In the genomic region with DNA sequence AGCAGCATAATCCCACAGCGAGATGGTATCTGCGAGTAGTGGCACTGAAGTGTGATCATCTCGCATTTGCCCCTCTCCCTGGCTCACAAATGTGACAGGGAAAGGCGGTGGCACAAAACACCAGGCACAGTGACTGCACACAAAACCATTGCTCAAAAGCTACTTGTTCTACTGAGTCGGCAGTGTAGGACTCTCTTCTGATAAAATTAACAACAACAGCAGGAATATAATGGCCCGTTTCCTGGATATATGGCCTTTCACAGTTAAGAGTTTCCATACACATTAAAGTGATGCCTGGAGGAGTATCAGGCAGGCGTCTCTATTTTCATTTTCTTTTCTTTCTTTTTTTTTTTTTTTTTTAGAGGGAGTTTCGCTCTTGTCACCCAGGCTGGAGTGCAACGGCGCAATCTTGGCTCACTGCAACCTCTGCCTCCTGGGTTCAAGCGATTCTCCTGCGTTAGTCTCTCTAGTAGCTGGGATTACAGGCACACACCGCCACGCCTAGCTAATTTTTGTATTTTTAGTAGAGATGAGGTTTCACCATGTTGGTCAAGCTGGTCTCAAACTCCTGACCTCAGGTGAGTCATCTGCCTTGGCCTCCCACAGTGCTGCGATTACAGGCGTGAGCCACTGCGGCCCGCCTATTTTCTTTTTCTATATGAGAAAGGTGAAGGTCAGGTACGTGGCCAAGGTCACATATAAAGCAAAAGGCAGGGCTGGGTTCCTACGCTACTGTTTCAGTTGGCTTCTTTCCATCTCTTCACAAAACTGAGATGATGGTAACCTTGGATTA, we compare ENCODE assay signal across 1 cellular context.
A peak's percentile ranks its signal among the peaks of the same experiment; 100 is the strongest.
TF ChIP-seq lines count a peak whose summit lies in the region.

No MANE protein-coding gene starts in this region.

TF ChIP-seq in HepG2, 621 proteins besides CTCF, POLR2A, EP300 and RAD21 (continued from another document and continues in another):
- TF ChIP-seq, protein P1, sequence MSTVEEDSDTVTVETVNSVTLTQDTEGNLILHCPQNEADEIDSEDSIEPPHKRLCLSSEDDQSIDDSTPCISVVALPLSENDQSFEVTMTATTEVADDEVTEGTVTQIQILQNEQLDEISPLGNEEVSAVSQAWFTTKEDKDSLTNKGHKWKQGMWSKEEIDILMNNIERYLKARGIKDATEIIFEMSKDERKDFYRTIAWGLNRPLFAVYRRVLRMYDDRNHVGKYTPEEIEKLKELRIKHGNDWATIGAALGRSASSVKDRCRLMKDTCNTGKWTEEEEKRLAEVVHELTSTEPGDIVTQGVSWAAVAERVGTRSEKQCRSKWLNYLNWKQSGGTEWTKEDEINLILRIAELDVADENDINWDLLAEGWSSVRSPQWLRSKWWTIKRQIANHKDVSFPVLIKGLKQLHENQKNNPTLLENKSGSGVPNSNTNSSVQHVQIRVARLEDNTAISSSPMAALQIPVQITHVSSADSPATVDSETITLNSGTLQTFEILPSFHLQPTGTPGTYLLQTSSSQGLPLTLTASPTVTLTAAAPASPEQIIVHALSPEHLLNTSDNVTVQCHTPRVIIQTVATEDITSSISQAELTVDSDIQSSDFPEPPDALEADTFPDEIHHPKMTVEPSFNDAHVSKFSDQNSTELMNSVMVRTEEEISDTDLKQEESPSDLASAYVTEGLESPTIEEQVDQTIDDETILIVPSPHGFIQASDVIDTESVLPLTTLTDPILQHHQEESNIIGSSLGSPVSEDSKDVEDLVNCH (CRISPR knock-in tag; IDR thresholded peaks at IDR 0.05), result no peak
- TF ChIP-seq, protein P2, sequence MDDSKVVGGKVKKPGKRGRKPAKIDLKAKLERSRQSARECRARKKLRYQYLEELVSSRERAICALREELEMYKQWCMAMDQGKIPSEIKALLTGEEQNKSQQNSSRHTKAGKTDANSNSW (CRISPR knock-in tag; IDR thresholded peaks at IDR 0.05; ENCODE audit: borderline replicate concordance), result no peak
- no peak for TF ChIP-seq TRIM24 (CRISPR knock-in tag; IDR thresholded peaks at IDR 0.05)
- no peak for TF ChIP-seq DMAP1 (CRISPR knock-in tag; IDR thresholded peaks at IDR 0.05)
- TF ChIP-seq ZNF24 (IDR thresholded peaks at IDR 0.05), result no peak
- TF ChIP-seq ZNF460 (CRISPR knock-in tag; IDR thresholded peaks at IDR 0.05; ENCODE audit: borderline replicate concordance), result no peak
- TF ChIP-seq, protein P3, sequence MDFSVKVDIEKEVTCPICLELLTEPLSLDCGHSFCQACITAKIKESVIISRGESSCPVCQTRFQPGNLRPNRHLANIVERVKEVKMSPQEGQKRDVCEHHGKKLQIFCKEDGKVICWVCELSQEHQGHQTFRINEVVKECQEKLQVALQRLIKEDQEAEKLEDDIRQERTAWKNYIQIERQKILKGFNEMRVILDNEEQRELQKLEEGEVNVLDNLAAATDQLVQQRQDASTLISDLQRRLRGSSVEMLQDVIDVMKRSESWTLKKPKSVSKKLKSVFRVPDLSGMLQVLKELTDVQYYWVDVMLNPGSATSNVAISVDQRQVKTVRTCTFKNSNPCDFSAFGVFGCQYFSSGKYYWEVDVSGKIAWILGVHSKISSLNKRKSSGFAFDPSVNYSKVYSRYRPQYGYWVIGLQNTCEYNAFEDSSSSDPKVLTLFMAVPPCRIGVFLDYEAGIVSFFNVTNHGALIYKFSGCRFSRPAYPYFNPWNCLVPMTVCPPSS (IDR thresholded peaks at IDR 0.05), result no peak
- TF ChIP-seq, protein P4, sequence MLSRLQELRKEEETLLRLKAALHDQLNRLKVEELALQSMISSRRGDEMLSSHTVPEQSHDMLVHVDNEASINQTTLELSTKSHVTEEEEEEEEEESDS (CRISPR knock-in tag; IDR thresholded peaks at IDR 0.05; ENCODE audit: borderline replicate concordance), result no peak
- TF ChIP-seq ZNF878 (CRISPR knock-in tag; IDR thresholded peaks at IDR 0.05), result no peak
- TF ChIP-seq ZNF879 (CRISPR knock-in tag; IDR thresholded peaks at IDR 0.05), result no peak
- TF ChIP-seq ERF (CRISPR knock-in tag; IDR thresholded peaks at IDR 0.05), result no peak
- TF ChIP-seq ZNF790 (CRISPR knock-in tag; IDR thresholded peaks at IDR 0.05; ENCODE audit: borderline replicate concordance), result no peak
- no peak for TF ChIP-seq ZNF552 (CRISPR knock-in tag; IDR thresholded peaks at IDR 0.05; ENCODE audit: borderline replicate concordance)
- TF ChIP-seq FOSL2 (CRISPR knock-in tag; IDR thresholded peaks at IDR 0.05), result peak; percentile 94
- no peak for TF ChIP-seq EED (CRISPR knock-in tag; IDR thresholded peaks at IDR 0.05)
- TF ChIP-seq, protein P5, sequence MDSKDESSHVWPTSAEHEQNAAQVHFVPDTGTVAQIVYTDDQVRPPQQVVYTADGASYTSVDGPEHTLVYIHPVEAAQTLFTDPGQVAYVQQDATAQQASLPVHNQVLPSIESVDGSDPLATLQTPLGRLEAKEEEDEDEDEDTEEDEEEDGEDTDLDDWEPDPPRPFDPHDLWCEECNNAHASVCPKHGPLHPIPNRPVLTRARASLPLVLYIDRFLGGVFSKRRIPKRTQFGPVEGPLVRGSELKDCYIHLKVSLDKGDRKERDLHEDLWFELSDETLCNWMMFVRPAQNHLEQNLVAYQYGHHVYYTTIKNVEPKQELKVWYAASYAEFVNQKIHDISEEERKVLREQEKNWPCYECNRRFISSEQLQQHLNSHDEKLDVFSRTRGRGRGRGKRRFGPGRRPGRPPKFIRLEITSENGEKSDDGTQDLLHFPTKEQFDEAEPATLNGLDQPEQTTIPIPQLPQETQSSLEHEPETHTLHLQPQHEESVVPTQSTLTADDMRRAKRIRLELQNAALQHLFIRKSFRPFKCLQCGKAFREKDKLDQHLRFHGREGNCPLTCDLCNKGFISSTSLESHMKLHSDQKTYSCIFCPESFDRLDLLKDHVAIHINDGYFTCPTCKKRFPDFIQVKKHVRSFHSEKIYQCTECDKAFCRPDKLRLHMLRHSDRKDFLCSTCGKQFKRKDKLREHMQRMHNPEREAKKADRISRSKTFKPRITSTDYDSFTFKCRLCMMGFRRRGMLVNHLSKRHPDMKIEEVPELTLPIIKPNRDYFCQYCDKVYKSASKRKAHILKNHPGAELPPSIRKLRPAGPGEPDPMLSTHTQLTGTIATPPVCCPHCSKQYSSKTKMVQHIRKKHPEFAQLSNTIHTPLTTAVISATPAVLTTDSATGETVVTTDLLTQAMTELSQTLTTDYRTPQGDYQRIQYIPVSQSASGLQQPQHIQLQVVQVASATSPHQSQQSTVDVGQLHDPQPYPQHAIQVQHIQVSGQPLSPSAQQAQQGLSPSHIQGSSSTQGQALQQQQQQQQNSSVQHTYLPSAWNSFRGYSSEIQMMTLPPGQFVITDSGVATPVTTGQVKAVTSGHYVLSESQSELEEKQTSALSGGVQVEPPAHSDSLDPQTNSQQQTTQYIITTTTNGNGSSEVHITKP (CRISPR knock-in tag; IDR thresholded peaks at IDR 0.05; ENCODE audit: low read depth), result no peak
- TF ChIP-seq, protein P6, sequence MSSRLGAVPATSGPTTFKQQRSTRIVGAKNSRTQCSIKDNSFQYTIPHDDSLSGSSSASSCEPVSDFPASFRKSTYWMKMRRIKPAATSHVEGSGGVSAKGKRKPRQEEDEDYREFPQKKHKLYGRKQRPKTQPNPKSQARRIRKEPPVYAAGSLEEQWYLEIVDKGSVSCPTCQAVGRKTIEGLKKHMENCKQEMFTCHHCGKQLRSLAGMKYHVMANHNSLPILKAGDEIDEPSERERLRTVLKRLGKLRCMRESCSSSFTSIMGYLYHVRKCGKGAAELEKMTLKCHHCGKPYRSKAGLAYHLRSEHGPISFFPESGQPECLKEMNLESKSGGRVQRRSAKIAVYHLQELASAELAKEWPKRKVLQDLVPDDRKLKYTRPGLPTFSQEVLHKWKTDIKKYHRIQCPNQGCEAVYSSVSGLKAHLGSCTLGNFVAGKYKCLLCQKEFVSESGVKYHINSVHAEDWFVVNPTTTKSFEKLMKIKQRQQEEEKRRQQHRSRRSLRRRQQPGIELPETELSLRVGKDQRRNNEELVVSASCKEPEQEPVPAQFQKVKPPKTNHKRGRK (CRISPR knock-in tag; IDR thresholded peaks at IDR 0.05), result no peak
- TF ChIP-seq ZBTB1 (CRISPR knock-in tag; IDR thresholded peaks at IDR 0.05; ENCODE audit: borderline replicate concordance), result no peak
- TF ChIP-seq KAT8 (CRISPR knock-in tag; IDR thresholded peaks at IDR 0.05), result 0 out of 2 replicates have a peak, but pooled peaks have one; percentile 14
- TF ChIP-seq HNF4A (CRISPR knock-in tag; IDR thresholded peaks at IDR 0.05), result no peak
- TF ChIP-seq, protein P7, sequence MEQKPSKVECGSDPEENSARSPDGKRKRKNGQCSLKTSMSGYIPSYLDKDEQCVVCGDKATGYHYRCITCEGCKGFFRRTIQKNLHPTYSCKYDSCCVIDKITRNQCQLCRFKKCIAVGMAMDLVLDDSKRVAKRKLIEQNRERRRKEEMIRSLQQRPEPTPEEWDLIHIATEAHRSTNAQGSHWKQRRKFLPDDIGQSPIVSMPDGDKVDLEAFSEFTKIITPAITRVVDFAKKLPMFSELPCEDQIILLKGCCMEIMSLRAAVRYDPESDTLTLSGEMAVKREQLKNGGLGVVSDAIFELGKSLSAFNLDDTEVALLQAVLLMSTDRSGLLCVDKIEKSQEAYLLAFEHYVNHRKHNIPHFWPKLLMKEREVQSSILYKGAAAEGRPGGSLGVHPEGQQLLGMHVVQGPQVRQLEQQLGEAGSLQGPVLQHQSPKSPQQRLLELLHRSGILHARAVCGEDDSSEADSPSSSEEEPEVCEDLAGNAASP (CRISPR knock-in tag; IDR thresholded peaks at IDR 0.05; ENCODE audit: borderline replicate concordance), result peak; percentile 31; the same call in 1 of the 2 replicates
- TF ChIP-seq KDM1A (CRISPR knock-in tag; IDR thresholded peaks at IDR 0.05), result no peak
- no peak for TF ChIP-seq NCOA5 (CRISPR knock-in tag; IDR thresholded peaks at IDR 0.05)
- TF ChIP-seq, protein P8, sequence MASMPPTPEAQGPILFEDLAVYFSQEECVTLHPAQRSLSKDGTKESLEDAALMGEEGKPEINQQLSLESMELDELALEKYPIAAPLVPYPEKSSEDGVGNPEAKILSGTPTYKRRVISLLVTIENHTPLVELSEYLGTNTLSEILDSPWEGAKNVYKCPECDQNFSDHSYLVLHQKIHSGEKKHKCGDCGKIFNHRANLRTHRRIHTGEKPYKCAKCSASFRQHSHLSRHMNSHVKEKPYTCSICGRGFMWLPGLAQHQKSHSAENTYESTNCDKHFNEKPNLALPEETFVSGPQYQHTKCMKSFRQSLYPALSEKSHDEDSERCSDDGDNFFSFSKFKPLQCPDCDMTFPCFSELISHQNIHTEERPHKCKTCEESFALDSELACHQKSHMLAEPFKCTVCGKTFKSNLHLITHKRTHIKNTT (CRISPR knock-in tag; IDR thresholded peaks at IDR 0.05), result no peak
- TF ChIP-seq SMC3 (IDR thresholded peaks at IDR 0.05; ENCODE audit: low read length), result no peak
- no peak for TF ChIP-seq RBFOX2 (IDR thresholded peaks at IDR 0.05; ENCODE audit: low read depth, low read length)
- TF ChIP-seq XBP1 (CRISPR knock-in tag; IDR thresholded peaks at IDR 0.05), result no peak
- no peak for TF ChIP-seq ZKSCAN8 (CRISPR knock-in tag; IDR thresholded peaks at IDR 0.05; ENCODE audit: borderline replicate concordance)
- TF ChIP-seq RBM22 (optimal IDR thresholded peaks at IDR 0.05; ENCODE audit: low read length), result no peak
- TF ChIP-seq, protein P9, sequence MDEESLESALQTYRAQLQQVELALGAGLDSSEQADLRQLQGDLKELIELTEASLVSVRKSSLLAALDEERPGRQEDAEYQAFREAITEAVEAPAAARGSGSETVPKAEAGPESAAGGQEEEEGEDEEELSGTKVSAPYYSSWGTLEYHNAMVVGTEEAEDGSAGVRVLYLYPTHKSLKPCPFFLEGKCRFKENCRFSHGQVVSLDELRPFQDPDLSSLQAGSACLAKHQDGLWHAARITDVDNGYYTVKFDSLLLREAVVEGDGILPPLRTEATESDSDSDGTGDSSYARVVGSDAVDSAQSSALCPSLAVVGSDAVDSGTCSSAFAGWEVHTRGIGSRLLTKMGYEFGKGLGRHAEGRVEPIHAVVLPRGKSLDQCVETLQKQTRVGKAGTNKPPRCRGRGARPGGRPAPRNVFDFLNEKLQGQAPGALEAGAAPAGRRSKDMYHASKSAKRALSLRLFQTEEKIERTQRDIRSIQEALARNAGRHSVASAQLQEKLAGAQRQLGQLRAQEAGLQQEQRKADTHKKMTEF (CRISPR knock-in tag; IDR thresholded peaks at IDR 0.05), result no peak
- TF ChIP-seq, protein P10, sequence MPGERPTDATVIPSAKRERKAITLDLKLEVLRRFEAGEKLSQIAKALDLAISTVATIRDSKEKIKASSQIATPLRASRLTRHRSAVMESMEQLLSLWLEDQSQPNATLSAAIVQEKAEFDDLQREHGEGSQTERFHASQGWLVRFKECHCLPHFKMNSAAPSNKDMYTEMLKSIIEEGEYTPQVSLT (CRISPR knock-in tag; IDR thresholded peaks at IDR 0.05; ENCODE audit: borderline replicate concordance, low read depth), result no peak
- TF ChIP-seq, protein P11, sequence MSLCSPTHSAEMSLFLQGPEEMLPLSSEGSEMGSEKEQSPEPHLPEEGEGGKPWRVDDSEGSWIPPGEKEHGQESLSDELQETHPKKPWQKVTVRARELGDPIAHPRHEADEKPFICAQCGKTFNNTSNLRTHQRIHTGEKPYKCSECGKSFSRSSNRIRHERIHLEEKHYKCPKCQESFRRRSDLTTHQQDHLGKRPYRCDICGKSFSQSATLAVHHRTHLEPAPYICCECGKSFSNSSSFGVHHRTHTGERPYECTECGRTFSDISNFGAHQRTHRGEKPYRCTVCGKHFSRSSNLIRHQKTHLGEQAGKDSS (CRISPR knock-in tag; IDR thresholded peaks at IDR 0.05; ENCODE audit: borderline replicate concordance, low read depth), result no peak
- TF ChIP-seq ZSCAN12 (CRISPR knock-in tag; IDR thresholded peaks at IDR 0.05), result no peak
- no peak for TF ChIP-seq TP53 (CRISPR knock-in tag; conservative IDR thresholded peaks at IDR 0.05)
- no peak for TF ChIP-seq ZNF563 (CRISPR knock-in tag; IDR thresholded peaks at IDR 0.05)
- no peak for TF ChIP-seq HDAC1 (CRISPR knock-in tag; IDR thresholded peaks at IDR 0.05)
- TF ChIP-seq ZNF652 (CRISPR knock-in tag; IDR thresholded peaks at IDR 0.05; ENCODE audit: borderline replicate concordance, low read depth), result no peak
- TF ChIP-seq CEBPB (IDR thresholded peaks at IDR 0.05; ENCODE audit: borderline replicate concordance, low read depth, low read length), result no peak
- TF ChIP-seq ZSCAN29 (CRISPR knock-in tag; conservative IDR thresholded peaks at IDR 0.05), result no peak
- TF ChIP-seq SMYD3 (CRISPR knock-in tag; IDR thresholded peaks at IDR 0.05), result no peak
- TF ChIP-seq ZNF326 (CRISPR knock-in tag; IDR thresholded peaks at IDR 0.05; ENCODE audit: borderline replicate concordance), result no peak
- TF ChIP-seq LCORL (IDR thresholded peaks at IDR 0.05), result no peak
- TF ChIP-seq LCORL (CRISPR knock-in tag; IDR thresholded peaks at IDR 0.05), result no peak
- TF ChIP-seq HNRNPUL1 (IDR thresholded peaks at IDR 0.05; ENCODE audit: low read depth, low read length), result no peak
- TF ChIP-seq NFYB (CRISPR knock-in tag; IDR thresholded peaks at IDR 0.05), result no peak
- no peak for TF ChIP-seq ZBTB38 (CRISPR knock-in tag; IDR thresholded peaks at IDR 0.05)
- TF ChIP-seq IRF2 (CRISPR knock-in tag; IDR thresholded peaks at IDR 0.05), result no peak
- no peak for TF ChIP-seq ZNF672 (CRISPR knock-in tag; IDR thresholded peaks at IDR 0.05)
- no peak for TF ChIP-seq GATAD1 (CRISPR knock-in tag; IDR thresholded peaks at IDR 0.05)
- TF ChIP-seq TCF7 (IDR thresholded peaks at IDR 0.05; ENCODE audit: low read depth), result no peak
- TF ChIP-seq, protein P12, sequence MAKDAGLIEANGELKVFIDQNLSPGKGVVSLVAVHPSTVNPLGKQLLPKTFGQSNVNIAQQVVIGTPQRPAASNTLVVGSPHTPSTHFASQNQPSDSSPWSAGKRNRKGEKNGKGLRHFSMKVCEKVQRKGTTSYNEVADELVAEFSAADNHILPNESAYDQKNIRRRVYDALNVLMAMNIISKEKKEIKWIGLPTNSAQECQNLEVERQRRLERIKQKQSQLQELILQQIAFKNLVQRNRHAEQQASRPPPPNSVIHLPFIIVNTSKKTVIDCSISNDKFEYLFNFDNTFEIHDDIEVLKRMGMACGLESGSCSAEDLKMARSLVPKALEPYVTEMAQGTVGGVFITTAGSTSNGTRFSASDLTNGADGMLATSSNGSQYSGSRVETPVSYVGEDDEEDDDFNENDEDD (CRISPR knock-in tag; IDR thresholded peaks at IDR 0.05; ENCODE audit: borderline replicate concordance), result no peak
- TF ChIP-seq SALL1 (CRISPR knock-in tag; IDR thresholded peaks at IDR 0.05), result peak; percentile 67
